Comparison of ENCODE assay signal across 1 cellular context in genomic region chr9:126527109-126527825, GRCh38.
A peak's percentile ranks its signal among the peaks of the same experiment; 100 is the strongest.
TF ChIP-seq lines count a peak whose summit lies in the region.

No MANE protein-coding gene starts in this region.

TF ChIP-seq in HepG2, 621 proteins besides CTCF, POLR2A, EP300 and RAD21 (continued from another document and continues in another):
- TF ChIP-seq, protein P1, sequence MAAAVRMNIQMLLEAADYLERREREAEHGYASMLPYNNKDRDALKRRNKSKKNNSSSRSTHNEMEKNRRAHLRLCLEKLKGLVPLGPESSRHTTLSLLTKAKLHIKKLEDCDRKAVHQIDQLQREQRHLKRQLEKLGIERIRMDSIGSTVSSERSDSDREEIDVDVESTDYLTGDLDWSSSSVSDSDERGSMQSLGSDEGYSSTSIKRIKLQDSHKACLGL (CRISPR knock-in tag; IDR thresholded peaks at IDR 0.05), result no peak
- no peak for TF ChIP-seq YEATS4 (CRISPR knock-in tag; IDR thresholded peaks at IDR 0.05; ENCODE audit: borderline replicate concordance)
- no peak for TF ChIP-seq ZNF337 (CRISPR knock-in tag; IDR thresholded peaks at IDR 0.05; ENCODE audit: borderline replicate concordance, low read depth)
- TF ChIP-seq ZNF20 (CRISPR knock-in tag; IDR thresholded peaks at IDR 0.05), result no peak
- TF ChIP-seq ZNF432 (CRISPR knock-in tag; IDR thresholded peaks at IDR 0.05; ENCODE audit: borderline replicate concordance), result no peak
- TF ChIP-seq HNF4A (CRISPR knock-in tag; IDR thresholded peaks at IDR 0.05), result peak; percentile 98
- TF ChIP-seq ZNF660 (CRISPR knock-in tag; IDR thresholded peaks at IDR 0.05; ENCODE audit: borderline replicate concordance, low read depth), result no peak
- TF ChIP-seq, protein P2, sequence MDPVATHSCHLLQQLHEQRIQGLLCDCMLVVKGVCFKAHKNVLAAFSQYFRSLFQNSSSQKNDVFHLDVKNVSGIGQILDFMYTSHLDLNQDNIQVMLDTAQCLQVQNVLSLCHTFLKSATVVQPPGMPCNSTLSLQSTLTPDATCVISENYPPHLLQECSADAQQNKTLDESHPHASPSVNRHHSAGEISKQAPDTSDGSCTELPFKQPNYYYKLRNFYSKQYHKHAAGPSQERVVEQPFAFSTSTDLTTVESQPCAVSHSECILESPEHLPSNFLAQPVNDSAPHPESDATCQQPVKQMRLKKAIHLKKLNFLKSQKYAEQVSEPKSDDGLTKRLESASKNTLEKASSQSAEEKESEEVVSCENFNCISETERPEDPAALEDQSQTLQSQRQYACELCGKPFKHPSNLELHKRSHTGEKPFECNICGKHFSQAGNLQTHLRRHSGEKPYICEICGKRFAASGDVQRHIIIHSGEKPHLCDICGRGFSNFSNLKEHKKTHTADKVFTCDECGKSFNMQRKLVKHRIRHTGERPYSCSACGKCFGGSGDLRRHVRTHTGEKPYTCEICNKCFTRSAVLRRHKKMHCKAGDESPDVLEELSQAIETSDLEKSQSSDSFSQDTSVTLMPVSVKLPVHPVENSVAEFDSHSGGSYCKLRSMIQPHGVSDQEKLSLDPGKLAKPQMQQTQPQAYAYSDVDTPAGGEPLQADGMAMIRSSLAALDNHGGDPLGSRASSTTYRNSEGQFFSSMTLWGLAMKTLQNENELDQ (CRISPR knock-in tag; IDR thresholded peaks at IDR 0.05; ENCODE audit: borderline replicate concordance), result no peak
- TF ChIP-seq ZNF143 (CRISPR knock-in tag; IDR thresholded peaks at IDR 0.05), result no peak
- TF ChIP-seq ZNF547 (CRISPR knock-in tag; IDR thresholded peaks at IDR 0.05), result no peak
- no peak for TF ChIP-seq PAX8 (CRISPR knock-in tag; IDR thresholded peaks at IDR 0.05; ENCODE audit: borderline replicate concordance)
- no peak for TF ChIP-seq TBP (CRISPR knock-in tag; IDR thresholded peaks at IDR 0.05)
- peak; percentile 98 for TF ChIP-seq PHF21A (CRISPR knock-in tag; IDR thresholded peaks at IDR 0.05)
- peak; percentile 94 for TF ChIP-seq TCF7L2 (IDR thresholded peaks at IDR 0.05; ENCODE audit: low read depth, low read length)
- TF ChIP-seq KDM5A (IDR thresholded peaks at IDR 0.05; ENCODE audit: borderline replicate concordance, low read length), result no peak
- peak; percentile 53; the same call in 1 of the 2 replicates for TF ChIP-seq ZSCAN31 (CRISPR knock-in tag; IDR thresholded peaks at IDR 0.05; ENCODE audit: low read depth)
- TF ChIP-seq ZNF839 (CRISPR knock-in tag; IDR thresholded peaks at IDR 0.05; ENCODE audit: borderline replicate concordance), result no peak
- peak; percentile 63; the same call in 1 of the 2 replicates for TF ChIP-seq NR2F6 (IDR thresholded peaks at IDR 0.05)
- TF ChIP-seq NR2F6 (CRISPR knock-in tag; IDR thresholded peaks at IDR 0.05), result peak; percentile 74
- TF ChIP-seq ERF (CRISPR knock-in tag; IDR thresholded peaks at IDR 0.05), result 0 out of 2 replicates have a peak, but pooled peaks have one; percentile 14
- no peak for TF ChIP-seq EED (CRISPR knock-in tag; IDR thresholded peaks at IDR 0.05)
- no peak for TF ChIP-seq SNRNP70 (IDR thresholded peaks at IDR 0.05; ENCODE audit: low read depth, low read length)
- no peak for TF ChIP-seq ZNF614 (CRISPR knock-in tag; IDR thresholded peaks at IDR 0.05; ENCODE audit: borderline replicate concordance)
- no peak for TF ChIP-seq PRDM4 (CRISPR knock-in tag; IDR thresholded peaks at IDR 0.05; ENCODE audit: borderline replicate concordance)
- 0 out of 2 replicates have a peak, but pooled peaks have one; percentile 81 for TF ChIP-seq SNAPC2 (CRISPR knock-in tag; IDR thresholded peaks at IDR 0.05)
- peak; percentile 94 for TF ChIP-seq NCOA2 (CRISPR knock-in tag; IDR thresholded peaks at IDR 0.05)
- TF ChIP-seq KMT2A (CRISPR knock-in tag; IDR thresholded peaks at IDR 0.05), result no peak
- no peak for TF ChIP-seq GABPA (IDR thresholded peaks at IDR 0.05; ENCODE audit: low read depth, low read length)
- no peak for TF ChIP-seq GABPA (CRISPR knock-in tag; IDR thresholded peaks at IDR 0.05; ENCODE audit: low read depth)
- TF ChIP-seq RFX1 (IDR thresholded peaks at IDR 0.05), result no peak
- no peak for TF ChIP-seq MYNN (CRISPR knock-in tag; IDR thresholded peaks at IDR 0.05; ENCODE audit: low read depth)
- TF ChIP-seq SRSF1 (optimal IDR thresholded peaks at IDR 0.05; ENCODE audit: low read depth, low read length), result no peak
- TF ChIP-seq, protein P3, sequence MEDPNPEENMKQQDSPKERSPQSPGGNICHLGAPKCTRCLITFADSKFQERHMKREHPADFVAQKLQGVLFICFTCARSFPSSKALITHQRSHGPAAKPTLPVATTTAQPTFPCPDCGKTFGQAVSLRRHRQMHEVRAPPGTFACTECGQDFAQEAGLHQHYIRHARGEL (CRISPR knock-in tag; IDR thresholded peaks at IDR 0.05), result no peak
- TF ChIP-seq RXRA (CRISPR knock-in tag; IDR thresholded peaks at IDR 0.05), result peak; percentile 87
- no peak for TF ChIP-seq ATF5 (CRISPR knock-in tag; IDR thresholded peaks at IDR 0.05; ENCODE audit: low read depth)
- TF ChIP-seq, protein P4, sequence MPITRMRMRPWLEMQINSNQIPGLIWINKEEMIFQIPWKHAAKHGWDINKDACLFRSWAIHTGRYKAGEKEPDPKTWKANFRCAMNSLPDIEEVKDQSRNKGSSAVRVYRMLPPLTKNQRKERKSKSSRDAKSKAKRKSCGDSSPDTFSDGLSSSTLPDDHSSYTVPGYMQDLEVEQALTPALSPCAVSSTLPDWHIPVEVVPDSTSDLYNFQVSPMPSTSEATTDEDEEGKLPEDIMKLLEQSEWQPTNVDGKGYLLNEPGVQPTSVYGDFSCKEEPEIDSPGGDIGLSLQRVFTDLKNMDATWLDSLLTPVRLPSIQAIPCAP (CRISPR knock-in tag; IDR thresholded peaks at IDR 0.05; ENCODE audit: low read depth), result no peak
- TF ChIP-seq, protein P5, sequence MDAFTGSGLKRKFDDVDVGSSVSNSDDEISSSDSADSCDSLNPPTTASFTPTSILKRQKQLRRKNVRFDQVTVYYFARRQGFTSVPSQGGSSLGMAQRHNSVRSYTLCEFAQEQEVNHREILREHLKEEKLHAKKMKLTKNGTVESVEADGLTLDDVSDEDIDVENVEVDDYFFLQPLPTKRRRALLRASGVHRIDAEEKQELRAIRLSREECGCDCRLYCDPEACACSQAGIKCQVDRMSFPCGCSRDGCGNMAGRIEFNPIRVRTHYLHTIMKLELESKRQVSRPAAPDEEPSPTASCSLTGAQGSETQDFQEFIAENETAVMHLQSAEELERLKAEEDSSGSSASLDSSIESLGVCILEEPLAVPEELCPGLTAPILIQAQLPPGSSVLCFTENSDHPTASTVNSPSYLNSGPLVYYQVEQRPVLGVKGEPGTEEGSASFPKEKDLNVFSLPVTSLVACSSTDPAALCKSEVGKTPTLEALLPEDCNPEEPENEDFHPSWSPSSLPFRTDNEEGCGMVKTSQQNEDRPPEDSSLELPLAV (CRISPR knock-in tag; conservative IDR thresholded peaks at IDR 0.05; ENCODE audit: low read depth), result no peak
- no peak for TF ChIP-seq ZNF431 (CRISPR knock-in tag; IDR thresholded peaks at IDR 0.05; ENCODE audit: borderline replicate concordance, low read depth)
- no peak for TF ChIP-seq KLF13 (CRISPR knock-in tag; IDR thresholded peaks at IDR 0.05)
- TF ChIP-seq ZNF747 (CRISPR knock-in tag; IDR thresholded peaks at IDR 0.05; ENCODE audit: borderline replicate concordance), result no peak
- no peak; the same call in 1 of the 2 replicates for TF ChIP-seq DR1 (CRISPR knock-in tag; IDR thresholded peaks at IDR 0.05)
- TF ChIP-seq DPF2 (CRISPR knock-in tag; IDR thresholded peaks at IDR 0.05; ENCODE audit: borderline replicate concordance, low read depth), result peak; percentile 83
- no peak; the same call in 1 of the 2 replicates for TF ChIP-seq MXD3 (CRISPR knock-in tag; IDR thresholded peaks at IDR 0.05)
- no peak for TF ChIP-seq ZSCAN22 (CRISPR knock-in tag; IDR thresholded peaks at IDR 0.05)
- TF ChIP-seq RNF2 (conservative IDR thresholded peaks at IDR 0.05; ENCODE audit: low read depth), result no peak
- no peak; the same call in 1 of the 2 replicates for TF ChIP-seq ZNF501 (CRISPR knock-in tag; IDR thresholded peaks at IDR 0.05)
- peak; percentile 72; the same call in 1 of the 2 replicates for TF ChIP-seq SATB2 (CRISPR knock-in tag; IDR thresholded peaks at IDR 0.05)
- TF ChIP-seq EHMT2 (IDR thresholded peaks at IDR 0.05; ENCODE audit: borderline replicate concordance, low read depth, low read length), result no peak
- peak; percentile 44; the same call in 1 of the 2 replicates for TF ChIP-seq ZNF124 (CRISPR knock-in tag; IDR thresholded peaks at IDR 0.05)
- TF ChIP-seq ZNF362 (CRISPR knock-in tag; IDR thresholded peaks at IDR 0.05; ENCODE audit: borderline replicate concordance), result no peak
- no peak for TF ChIP-seq ZNF44 (CRISPR knock-in tag; IDR thresholded peaks at IDR 0.05)
- 0 out of 2 replicates have a peak, but pooled peaks have one; percentile 83 for TF ChIP-seq ZSCAN29 (CRISPR knock-in tag; conservative IDR thresholded peaks at IDR 0.05)
- no peak for TF ChIP-seq WIZ (CRISPR knock-in tag; IDR thresholded peaks at IDR 0.05)
- TF ChIP-seq, protein P6, sequence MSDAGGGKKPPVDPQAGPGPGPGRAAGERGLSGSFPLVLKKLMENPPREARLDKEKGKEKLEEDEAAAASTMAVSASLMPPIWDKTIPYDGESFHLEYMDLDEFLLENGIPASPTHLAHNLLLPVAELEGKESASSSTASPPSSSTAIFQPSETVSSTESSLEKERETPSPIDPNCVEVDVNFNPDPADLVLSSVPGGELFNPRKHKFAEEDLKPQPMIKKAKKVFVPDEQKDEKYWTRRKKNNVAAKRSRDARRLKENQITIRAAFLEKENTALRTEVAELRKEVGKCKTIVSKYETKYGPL (CRISPR knock-in tag; IDR thresholded peaks at IDR 0.05), result no peak
- TF ChIP-seq, protein P7, sequence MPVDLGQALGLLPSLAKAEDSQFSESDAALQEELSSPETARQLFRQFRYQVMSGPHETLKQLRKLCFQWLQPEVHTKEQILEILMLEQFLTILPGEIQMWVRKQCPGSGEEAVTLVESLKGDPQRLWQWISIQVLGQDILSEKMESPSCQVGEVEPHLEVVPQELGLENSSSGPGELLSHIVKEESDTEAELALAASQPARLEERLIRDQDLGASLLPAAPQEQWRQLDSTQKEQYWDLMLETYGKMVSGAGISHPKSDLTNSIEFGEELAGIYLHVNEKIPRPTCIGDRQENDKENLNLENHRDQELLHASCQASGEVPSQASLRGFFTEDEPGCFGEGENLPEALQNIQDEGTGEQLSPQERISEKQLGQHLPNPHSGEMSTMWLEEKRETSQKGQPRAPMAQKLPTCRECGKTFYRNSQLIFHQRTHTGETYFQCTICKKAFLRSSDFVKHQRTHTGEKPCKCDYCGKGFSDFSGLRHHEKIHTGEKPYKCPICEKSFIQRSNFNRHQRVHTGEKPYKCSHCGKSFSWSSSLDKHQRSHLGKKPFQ (CRISPR knock-in tag; IDR thresholded peaks at IDR 0.05; ENCODE audit: insufficient replicate concordance), result no peak
- TF ChIP-seq SMAD1 (CRISPR knock-in tag; IDR thresholded peaks at IDR 0.05; ENCODE audit: borderline replicate concordance, low read depth), result no peak
- TF ChIP-seq EEA1 (CRISPR knock-in tag; IDR thresholded peaks at IDR 0.05; ENCODE audit: borderline replicate concordance), result no peak
- TF ChIP-seq CEBPB (IDR thresholded peaks at IDR 0.05; ENCODE audit: borderline replicate concordance, low read depth, low read length), result no peak
- TF ChIP-seq KDM5B (CRISPR knock-in tag; IDR thresholded peaks at IDR 0.05; ENCODE audit: borderline replicate concordance), result no peak
- peak; percentile 41; the same call in 1 of the 2 replicates for TF ChIP-seq MYC (CRISPR knock-in tag; IDR thresholded peaks at IDR 0.05; ENCODE audit: borderline replicate concordance)
- no peak for TF ChIP-seq ZNF777 (CRISPR knock-in tag; IDR thresholded peaks at IDR 0.05)
- TF ChIP-seq NFATC3 (CRISPR knock-in tag; IDR thresholded peaks at IDR 0.05), result no peak
- TF ChIP-seq ZNF850 (CRISPR knock-in tag; conservative IDR thresholded peaks at IDR 0.05), result no peak
